ENCODE assay signal across 1 cellular context in genomic region chr15:27844018-27844666, GRCh38.
TF ChIP-seq lines count a peak whose summit lies in the region.

No MANE protein-coding gene starts in this region.

TF ChIP-seq in IMR-90, 13 proteins besides CTCF, POLR2A, EP300 and RAD21 (continued from another document):
- TF ChIP-seq RFX5 (IDR thresholded peaks at IDR 0.05; ENCODE audit: low read depth, low read length) (no peak), BHLHE40 (IDR thresholded peaks at IDR 0.05; ENCODE audit: low read depth, low read length) (no peak), MXI1 (IDR thresholded peaks at IDR 0.05; ENCODE audit: borderline replicate concordance, low read depth, low read length) (no peak), RCOR1 (IDR thresholded peaks at IDR 0.05; ENCODE audit: insufficient replicate concordance, low read length) (no peak), MAZ (IDR thresholded peaks at IDR 0.05; ENCODE audit: borderline replicate concordance, low read depth, low read length) (no peak), SMC3 (IDR thresholded peaks at IDR 0.05; ENCODE audit: low read depth, low read length) (no peak)
